1 cellular context compared by ENCODE assay signal in genomic region chr21:37396855-37397254, GRCh38.
TF ChIP-seq lines count a peak whose summit lies in the region.

No MANE protein-coding gene starts in this region.

TF ChIP-seq in GM23338, 12 proteins besides CTCF, POLR2A, EP300 and RAD21 (continued from another document):
- TF ChIP-seq ETS1 (IDR thresholded peaks at IDR 0.05) (no peak), POLR2AphosphoS5 (IDR thresholded peaks at IDR 0.05; ENCODE audit: low read depth) (no peak), STAT1 (IDR thresholded peaks at IDR 0.05; ENCODE audit: unreplicated experiment) (no peak), CREB1 (CRISPR knock-in tag; IDR thresholded peaks at IDR 0.05; ENCODE audit: low read depth) (no peak), ZNF331 (CRISPR knock-in tag; IDR thresholded peaks at IDR 0.05; ENCODE audit: low read depth) (no peak), EZH2 (IDR thresholded peaks at IDR 0.05; ENCODE audit: low read depth, unreplicated experiment) (no peak), ZNF462 (CRISPR knock-in tag; IDR thresholded peaks at IDR 0.05) (no peak), ZNF114 (CRISPR knock-in tag; IDR thresholded peaks at IDR 0.05) (no peak), NANOG (IDR thresholded peaks at IDR 0.05; ENCODE audit: borderline replicate concordance) (no peak), EZH2phosphoT487 (IDR thresholded peaks at IDR 0.05; ENCODE audit: unreplicated experiment) (no peak)
